12 cellular contexts compared by ENCODE assay signal in genomic region chr7:65946895-65947294, GRCh38. TPM values are rescaled to one million over a fixed set of nuclear protein-coding genes. Genes with fewer than 3 reads are reported as not detected.
DNase-seq lines count a peak whose midpoint lies in the region; ATAC-seq and TF ChIP-seq lines count a peak whose summit lies in the region.
"Had no signal": no experiment of that assay in that cellular context is flagged by ENCODE, and none has a peak within 500 bp of the region (broad histone marks: within the 10 kb centered on the region; RNA-seq: fewer than 3 reads in every experiment).

No MANE protein-coding gene starts in this region.

- no peak for DNase-seq in natural killer cell
- no peak for DNase-seq in natural killer cell treated with Interleukin-12 subunit alpha and Interleukin-12 subunit beta and Interleukin-15 and Interleukin-18, amount 100 ng/mL, for 72 hours (ENCODE audit: low spot score)
- peak; percentile 58 for DNase-seq in brain microvascular endothelial cell
- DNase-seq in left lobe of liver (ENCODE audit: low spot score) = no peak
- DNase-seq in heart left ventricle = no peak
- DNase-seq in type B pancreatic cell (ENCODE audit: extremely low spot score, unreplicated experiment) = no peak
- no peak for DNase-seq in superior temporal gyrus (ENCODE audit: extremely low spot score)
- DNase-seq: activated T-cell treated with anti-CD3 and anti-CD28 coated beads, Interleukin-2, amount 50 U/mL, for 4 hours; AML-193; NCI-H2171 treated with DMSO at 0.1 percent for 48 hours had no signal

- 65 to 82% (median 74%) methylated on average over 4 of the region's 4 CpGs for WGBS in heart left ventricle, 4 donors

- peak overlapping the region; percentile 36 to 57 for H3K27ac Mint-ChIP-seq in natural killer cell
- H3K27ac Mint-ChIP-seq in natural killer cell treated with Interleukin-12 subunit alpha and Interleukin-12 subunit beta and Interleukin-15 and Interleukin-18, amount 100 ng/mL, for 72 hours = no peak overlapping the region
- no peak overlapping the region for H3K27ac Mint-ChIP-seq in type B pancreatic cell
- H3K27ac Mint-ChIP-seq: dendritic cell treated with granulocyte-macrophage colony-stimulating factor and Interleukin-4, amounts not matched to agents 40 ng/mL and 50 ng/mL, for 4 days had no signal

- no peak overlapping the region for H3K27ac ChIP-seq in brain microvascular endothelial cell
- H3K27ac ChIP-seq in heart left ventricle = no peak overlapping the region

- no peaks in the 10 kb centered on the region for H3K27me3 Mint-ChIP-seq in natural killer cell (ENCODE audit: low read depth in 2 of 2)
- no peaks in the 10 kb centered on the region for H3K27me3 Mint-ChIP-seq in natural killer cell treated with Interleukin-12 subunit alpha and Interleukin-12 subunit beta and Interleukin-15 and Interleukin-18, amount 100 ng/mL, for 72 hours
- H3K27me3 Mint-ChIP-seq in type B pancreatic cell = no peaks in the 10 kb centered on the region
- H3K27me3 Mint-ChIP-seq: dendritic cell treated with granulocyte-macrophage colony-stimulating factor and Interleukin-4, amounts not matched to agents 40 ng/mL and 50 ng/mL, for 4 days had no signal

- TF ChIP-seq POLR2A in heart left ventricle (IDR thresholded peaks at IDR 0.05) = no peak

- no peak overlapping the region for H3K4me3 ChIP-seq in brain microvascular endothelial cell (ENCODE audit: low read depth, low read length)
- no peak overlapping the region for H3K4me3 ChIP-seq in heart left ventricle

- peaks cover 0 to 9% of the 10 kb centered on the region in 2 donors for H3K4me1 Mint-ChIP-seq in natural killer cell
- no peaks in the 10 kb centered on the region for H3K4me1 Mint-ChIP-seq in natural killer cell treated with Interleukin-12 subunit alpha and Interleukin-12 subunit beta and Interleukin-15 and Interleukin-18, amount 100 ng/mL, for 72 hours (ENCODE audit: low read depth in 2 of 2)
- H3K4me1 Mint-ChIP-seq in type B pancreatic cell (ENCODE audit: unreplicated experiment) = no peaks in the 10 kb centered on the region

- no peaks in the 10 kb centered on the region for H3K27me3 ChIP-seq in brain microvascular endothelial cell (replicated peaks)
- H3K27me3 ChIP-seq in heart left ventricle = no peaks in the 10 kb centered on the region

- no peak overlapping the region for H3K4me3 Mint-ChIP-seq in natural killer cell
- no peak overlapping the region for H3K4me3 Mint-ChIP-seq in natural killer cell treated with Interleukin-12 subunit alpha and Interleukin-12 subunit beta and Interleukin-15 and Interleukin-18, amount 100 ng/mL, for 72 hours
- no peak overlapping the region for H3K4me3 Mint-ChIP-seq in type B pancreatic cell
- H3K4me3 Mint-ChIP-seq: activated T-cell treated with anti-CD3 and anti-CD28 coated beads, Interleukin-2, amount 50 U/mL, for 4 hours; dendritic cell treated with granulocyte-macrophage colony-stimulating factor and Interleukin-4, amounts not matched to agents 40 ng/mL and 50 ng/mL, for 4 days had no signal

- ATAC-seq in natural killer cell = peak in 2 of 3 donors; percentile 61 to 89
- ATAC-seq in natural killer cell treated with Interleukin-12 subunit alpha and Interleukin-12 subunit beta and Interleukin-15 and Interleukin-18, amount 100 ng/mL, for 72 hours = no peak
- ATAC-seq in left lobe of liver = peak; percentile 60
- ATAC-seq in heart left ventricle = no peak
- no peak for ATAC-seq in HG03565 (IDR thresholded peaks at IDR 0.05; ENCODE audit: unreplicated experiment)
- ATAC-seq: activated T-cell treated with anti-CD3 and anti-CD28 coated beads, Interleukin-2, amount 50 U/mL, for 4 hours had no signal

- peaks cover 0 to 5% (median 0%) of the 10 kb centered on the region in 12 donors for H3K4me1 ChIP-seq in heart left ventricle

- intact Hi-C loops in natural killer cell (cut with micrococcal nuclease) (no loop called here), heart left ventricle (cut with DNase I) (no loop called here)

- H3K36me3 Mint-ChIP-seq in natural killer cell = no peaks in the 10 kb centered on the region
- no peaks in the 10 kb centered on the region for H3K36me3 Mint-ChIP-seq in natural killer cell treated with Interleukin-12 subunit alpha and Interleukin-12 subunit beta and Interleukin-15 and Interleukin-18, amount 100 ng/mL, for 72 hours
- H3K36me3 Mint-ChIP-seq in type B pancreatic cell = no peaks in the 10 kb centered on the region

- H3K36me3 ChIP-seq in brain microvascular endothelial cell (replicated peaks) (no peaks in the 10 kb centered on the region), heart left ventricle (no peaks in the 10 kb centered on the region)

- TF ChIP-seq CTCF in natural killer cell (IDR thresholded peaks at IDR 0.05) = no peak
- TF ChIP-seq CTCF in brain microvascular endothelial cell (IDR thresholded peaks at IDR 0.05; ENCODE audit: low read depth, low read length, missing control alignments) = no peak
- no peak for TF ChIP-seq CTCF in heart left ventricle (IDR thresholded peaks at IDR 0.05)
- TF ChIP-seq CTCF in type B pancreatic cell (conservative IDR thresholded peaks at IDR 0.05) = no peak

- no peaks in the 10 kb centered on the region for H3K9me3 ChIP-seq in heart left ventricle

- in situ Hi-C loops in brain microvascular endothelial cell (cut with HindIII; ENCODE audit: low pct_ligation_motif_present, low sequenced_read_pairs) = no loop called here

- H3K9me3 Mint-ChIP-seq in natural killer cell (no peaks in the 10 kb centered on the region), type B pancreatic cell (no peaks in the 10 kb centered on the region)
- no peaks in the 10 kb centered on the region for H3K9me3 Mint-ChIP-seq in natural killer cell treated with Interleukin-12 subunit alpha and Interleukin-12 subunit beta and Interleukin-15 and Interleukin-18, amount 100 ng/mL, for 72 hours
- H3K9me3 Mint-ChIP-seq: activated T-cell treated with anti-CD3 and anti-CD28 coated beads, Interleukin-2, amount 50 U/mL, for 4 hours; dendritic cell treated with granulocyte-macrophage colony-stimulating factor and Interleukin-4, amounts not matched to agents 40 ng/mL and 50 ng/mL, for 4 days had no signal

RNA-seq across cellular contexts. Expression of gene GUSB, which starts 35.1 kb away (rescaled TPM):
- 10 to 100 TPM; 68.8 to 94.5 (median 85.7) TPM for total RNA-seq in natural killer cell
- total RNA-seq in natural killer cell treated with Interleukin-12 subunit alpha and Interleukin-12 subunit beta and Interleukin-15 and Interleukin-18, amount 100 ng/mL, for 72 hours = 10 to 100 TPM; 78.7 to 92.5 TPM
- total RNA-seq in left lobe of liver = 64.2 TPM
- 10 to 100 TPM in 8 of 9 donors, 1 to 10 TPM in 1; 9.9 to 47.3 (median 14.9) TPM for total RNA-seq in heart left ventricle
- polyA plus RNA-seq in heart left ventricle = 10 to 100 TPM; 13.8 to 21.5 TPM
- 46.6 and 53.8 TPM in 2 replicates for total RNA-seq in type B pancreatic cell (ENCODE audit: low replicate concordance)

Comparison
In these comparisons a context has a peak if more than half of its experiments do, and no peak if none do; other contexts are left out.
1. ATAC-seq: peak in natural killer cell (2 of 3) and left lobe of liver (single experiment); none in natural killer cell treated with Interleukin-12 subunit alpha and Interleukin-12 subunit beta and Interleukin-15 and Interleukin-18, amount 100 ng/mL, for 72 hours (0 of 2), heart left ventricle (0 of 4) and HG03565 (single experiment).
2. H3K27ac Mint-ChIP-seq: peak in natural killer cell (2 of 2); none in natural killer cell treated with Interleukin-12 subunit alpha and Interleukin-12 subunit beta and Interleukin-15 and Interleukin-18, amount 100 ng/mL, for 72 hours (0 of 2) and type B pancreatic cell (single experiment).